In the genomic region with DNA sequence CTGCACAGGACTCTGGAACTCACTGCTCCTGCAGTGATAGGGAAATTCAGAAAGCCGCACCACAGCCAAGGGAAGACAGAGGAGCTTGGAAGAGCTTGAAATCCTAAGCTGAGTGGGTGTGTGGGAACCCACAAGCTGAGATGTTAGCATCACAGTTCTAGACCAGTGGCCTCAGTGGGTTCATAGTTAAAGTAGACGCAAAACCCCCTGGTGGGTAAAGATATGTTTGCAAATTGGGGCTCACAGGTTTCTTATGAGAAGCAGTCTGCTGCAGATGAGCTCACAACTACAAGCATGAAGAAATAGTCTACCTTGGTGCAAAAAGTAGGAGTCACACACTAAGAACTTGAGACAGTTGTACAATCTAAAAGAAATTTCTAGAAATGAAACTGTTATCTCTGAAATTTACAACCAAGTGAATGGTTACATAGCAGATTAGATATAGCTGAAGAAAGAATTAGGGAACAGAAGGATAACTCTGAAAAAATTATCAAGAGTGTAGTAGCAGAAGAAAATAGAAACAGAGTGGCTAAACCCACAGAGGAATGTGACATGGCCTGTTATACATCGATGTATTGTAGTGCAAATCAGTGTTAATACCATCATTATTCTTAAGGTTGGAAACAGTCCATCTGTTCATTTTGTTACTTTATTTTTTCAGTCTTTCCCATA, we compare ENCODE assay signal across 22 cellular contexts.
DNase-seq lines count a peak whose midpoint lies in the region; ATAC-seq, FAIRE-seq and TF ChIP-seq lines count a peak whose summit lies in the region.
"Had no signal": no experiment of that assay in that cellular context is flagged by ENCODE, and none has a peak within 500 bp of the region (broad histone marks: within the 10 kb centered on the region; RNA-seq: fewer than 3 reads in every experiment).

No MANE protein-coding gene starts in this region.

- H3K9me3 Mint-ChIP-seq in neural crest cell: peaks cover 14% of the 10 kb centered on the region

- ATAC-seq in aorta (ENCODE audit: low FRiP score) (no peak), GM19023 (IDR thresholded peaks at IDR 0.05; ENCODE audit: unreplicated experiment) (no peak)

- no peaks in the 10 kb centered on the region for H3K4me1 Mint-ChIP-seq in neural crest cell
- H3K4me1 Mint-ChIP-seq: CD8-positive, alpha-beta memory T cell had no signal

- no peak overlapping the region for H3K4me3 Mint-ChIP-seq in neural crest cell
- H3K4me3 Mint-ChIP-seq: CD8-positive, alpha-beta memory T cell had no signal

- H3K36me3 ChIP-seq in aorta (ENCODE audit: control insufficient read depth in 1 of 2, insufficient read depth in 2 of 2, low read length in 1 of 2) (peaks cover under 1 to 8% of the 10 kb centered on the region in 2 donors), kidney (ENCODE audit: control insufficient read depth in 1 of 2, insufficient read depth in 2 of 2, low read length in 2 of 2) (peaks cover 10 to 12% of the 10 kb centered on the region in 2 donors)

- peaks cover 74% of the 10 kb centered on the region for H3K36me3 Mint-ChIP-seq in neural crest cell (ENCODE audit: low read depth)

- no peak for FAIRE-seq in kidney (lab: Jason Lieb, UNC)
- FAIRE-seq: G401.6 had no signal

- H3K27me3 ChIP-seq in aorta (ENCODE audit: control insufficient read depth in 1 of 2, insufficient read depth in 2 of 2, low read length in 1 of 2): no peaks in the 10 kb centered on the region
- H3K27me3 ChIP-seq: BLaER1 treated with 17β-estradiol and CSF1 and Interleukin-3, amounts not matched to agents 10 nM and 100 nM; Peyer's patch had no signal

- no peak overlapping the region for H3K4me3 ChIP-seq in Jurkat, Clone E6-1 (ENCODE audit: low read length)
- H3K4me3 ChIP-seq in aorta (ENCODE audit: low read length in 2 of 2): no peak overlapping the region
- H3K4me3 ChIP-seq in kidney (ENCODE audit: low read length in 2 of 2): no peak overlapping the region
- H3K4me3 ChIP-seq: BLaER1 treated with 17β-estradiol and CSF1 and Interleukin-3, amounts not matched to agents 10 nM and 100 nM; Peyer's patch had no signal

- no peak overlapping the region for H3K27ac Mint-ChIP-seq in neural crest cell (ENCODE audit: unreplicated experiment)
- H3K27ac Mint-ChIP-seq: CD8-positive, alpha-beta memory T cell had no signal

- TF ChIP-seq CTCF in neural crest cell (conservative IDR thresholded peaks at IDR 0.05) (peak; percentile 11), kidney (IDR thresholded peaks at IDR 0.05; ENCODE audit: borderline replicate concordance, extremely low read depth, insufficient read depth) (no peak)

- peak; percentile 1 for DNase-seq in SIG-M5 treated with dmso at 0.1 percent for 504 hours (lab: John Stamatoyannopoulos, UW; ENCODE audit: unreplicated experiment)
- no peak for DNase-seq in SIG-M5 (lab: John Stamatoyannopoulos, UW)
- DNase-seq in Jurkat, Clone E6-1 (ENCODE audit: low read depth, low spot score): peak; percentile 19
- peak; percentile 15 for DNase-seq in RPMI8226
- no peak for DNase-seq in neural crest cell (ENCODE audit: low read depth, low spot score)
- DNase-seq in aorta: no peak
- no peak for DNase-seq in kidney
- DNase-seq: 8988T; CD8-positive, alpha-beta memory T cell; DMS79 treated with DMSO at 0.1 percent for 48 hours; HCEC 1CT; Kasumi-1; NCI-H1048; NCI-H146; NCI-H2081 treated with DMSO at 0.1 percent for 48 hours; NCI-H524; Peyer's patch; SHP77; SW 1271 had no signal

- no peaks in the 10 kb centered on the region for H3K27me3 Mint-ChIP-seq in neural crest cell (ENCODE audit: low read depth)
- H3K27me3 Mint-ChIP-seq: CD8-positive, alpha-beta memory T cell had no signal

- H3K9ac ChIP-seq in kidney (ENCODE audit: low read length in 2 of 2): no peak overlapping the region
- H3K9ac ChIP-seq: BLaER1 treated with 17β-estradiol and CSF1 and Interleukin-3, amounts not matched to agents 10 nM and 100 nM had no signal

- intact Hi-C loops in aorta (cut with DNase I) (no loop called here), kidney (cut with DNase I) (no loop called here)

- H3K27ac ChIP-seq in aorta (ENCODE audit: low read depth in 1 of 2, low read length in 2 of 2): no peak overlapping the region
- no peak overlapping the region for H3K27ac ChIP-seq in kidney (ENCODE audit: low read depth in 2 of 2, low read length in 2 of 2)
- H3K27ac ChIP-seq: BLaER1 treated with 17β-estradiol and CSF1 and Interleukin-3, amounts not matched to agents 10 nM and 100 nM; Peyer's patch had no signal

- WGBS in aorta, 2 donors: 97 to 98% methylated on average over 3 of the region's 3 CpGs

- H3K4me1 ChIP-seq in aorta (ENCODE audit: control insufficient read depth in 1 of 2, insufficient read depth in 2 of 2, low read length in 2 of 2) (no peaks in the 10 kb centered on the region), kidney (ENCODE audit: control insufficient read depth in 1 of 2, insufficient read depth in 1 of 2, low read depth in 1 of 2, low read length in 2 of 2) (peaks cover 3 to 10% of the 10 kb centered on the region in 2 donors)
- H3K4me1 ChIP-seq: BLaER1 treated with 17β-estradiol and CSF1 and Interleukin-3, amounts not matched to agents 10 nM and 100 nM; Peyer's patch had no signal

- peaks cover 5% of the 10 kb centered on the region for H3K9me3 ChIP-seq in aorta (ENCODE audit: control insufficient read depth, low read length)
- peaks cover 3 to 4% of the 10 kb centered on the region in 2 donors for H3K9me3 ChIP-seq in kidney (ENCODE audit: control insufficient read depth in 1 of 2, low read length in 2 of 2)
- H3K9me3 ChIP-seq: Peyer's patch had no signal

Comparison
In these comparisons a context has a peak if more than half of its experiments do, and no peak if none do; other contexts are left out.
1. DNase-seq: peak in SIG-M5 treated with dmso at 0.1 percent for 504 hours (single experiment), Jurkat, Clone E6-1 (single experiment) and RPMI8226 (single experiment); none in SIG-M5 (single experiment), neural crest cell (single experiment), aorta (0 of 2) and kidney (single experiment).